26 cellular contexts compared by ENCODE assay signal in the genomic region with DNA sequence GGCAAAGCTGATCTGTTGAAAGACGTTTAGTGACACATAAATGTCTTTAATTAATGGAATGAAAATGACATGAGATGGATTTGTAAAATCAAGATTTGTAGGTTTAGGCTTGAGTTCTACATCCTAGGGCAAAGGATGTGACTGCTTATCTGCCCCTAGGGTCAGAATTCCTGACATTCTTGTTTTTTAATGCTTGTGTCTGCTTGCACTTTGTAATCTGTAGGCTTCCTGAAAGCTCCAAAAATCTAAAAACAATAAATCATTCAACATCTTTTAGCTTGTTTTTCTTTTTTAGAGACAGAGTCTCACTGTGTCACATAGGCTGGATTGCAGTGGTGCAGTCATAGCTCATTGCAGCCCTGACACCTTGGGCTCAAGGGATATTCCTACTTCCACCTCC.
"Had no signal": no experiment of that assay in that cellular context is flagged by ENCODE, and none has a peak within 500 bp of the region (broad histone marks: within the 10 kb centered on the region; RNA-seq: fewer than 3 reads in every experiment).

No MANE protein-coding gene starts in this region.

- H3K27me3 ChIP-seq: brain microvascular endothelial cell, heart right ventricle, left lung, right atrium auricular region, spleen, uterus had no signal

- H3K27ac ChIP-seq: brain microvascular endothelial cell, heart right ventricle, left lung, right atrium auricular region, spleen, thoracic aorta, uterus had no signal

- H3K27me3 Mint-ChIP-seq: activated CD4-positive, alpha-beta T cell treated with anti-CD3 and anti-CD28 coated beads, Interleukin-2, amount 10 ng/mL, durations not matched to agents 7 days and 5 days had no signal

- H3K4me3 Mint-ChIP-seq: activated CD4-positive, alpha-beta memory T cell treated with anti-CD3 and anti-CD28 coated beads, Interleukin-2, amount 10 ng/mL, durations not matched to agents 7 days and 5 days; activated CD4-positive, alpha-beta T cell treated with anti-CD3 and anti-CD28 coated beads, Interleukin-2, amount 10 ng/mL, durations not matched to agents 7 days and 5 days; activated T-cell treated with anti-CD3 and anti-CD28 coated beads, Interleukin-2, amount 50 U/mL, for 4 hours; activated T-helper 17 cell treated with anti-CD3 and anti-CD28 coated beads, Interleukin-2, amount 50 U/mL, for 72 hours; endodermal cell; mesothelial cell of epicardium; naive thymus-derived CD4-positive, alpha-beta T cell; type B pancreatic cell had no signal

- H3K9me3 Mint-ChIP-seq: activated CD4-positive, alpha-beta memory T cell treated with anti-CD3 and anti-CD28 coated beads, Interleukin-2, amount 10 ng/mL, durations not matched to agents 7 days and 5 days; activated CD4-positive, alpha-beta T cell treated with anti-CD3 and anti-CD28 coated beads, Interleukin-2, amount 10 ng/mL, durations not matched to agents 7 days and 5 days; activated T-cell treated with anti-CD3 and anti-CD28 coated beads, Interleukin-2, amount 50 U/mL, for 4 hours; activated T-helper 17 cell treated with anti-CD3 and anti-CD28 coated beads, Interleukin-2, amount 50 U/mL, for 72 hours; endodermal cell; mesothelial cell of epicardium; type B pancreatic cell had no signal

- H3K36me3 Mint-ChIP-seq: mesothelial cell of epicardium; naive thymus-derived CD4-positive, alpha-beta T cell; type B pancreatic cell had no signal

- H3K4me3 ChIP-seq: heart right ventricle, left lung, lung, right atrium auricular region, spleen, thoracic aorta, uterus had no signal

- ATAC-seq: activated T-cell treated with anti-CD3 and anti-CD28 coated beads, Interleukin-2, amount 50 U/mL, for 4 hours; activated T-helper 17 cell treated with anti-CD3 and anti-CD28 coated beads, Interleukin-2, amount 50 U/mL, for 72 hours; esophagus mucosa; heart right ventricle; left lung; naive thymus-derived CD4-positive, alpha-beta T cell had no signal

- H3K9me3 ChIP-seq: heart right ventricle, left lung, right atrium auricular region, spleen, thoracic aorta, uterus had no signal

- H3K36me3 ChIP-seq: brain microvascular endothelial cell, heart right ventricle, left lung, right atrium auricular region, spleen, thoracic aorta, uterus had no signal

- DNase-seq: activated CD4-positive, alpha-beta memory T cell treated with anti-CD3 and anti-CD28 coated beads, Interleukin-2, amount 10 ng/mL, durations not matched to agents 7 days and 5 days; activated CD4-positive, alpha-beta T cell treated with anti-CD3 and anti-CD28 coated beads for 1 hour; activated CD4-positive, alpha-beta T cell treated with anti-CD3 and anti-CD28 coated beads, Interleukin-2, amount 10 ng/mL, durations not matched to agents 7 days and 5 days; activated gamma-delta T cell treated with Interleukin-2 at 50 U/mL for 16 hours; activated naive CD4-positive, alpha-beta T cell treated with anti-CD3 and anti-CD28 coated beads, Interleukin-2, amount 50 U/mL, for 16 hours; activated T-cell treated with anti-CD3 and anti-CD28 coated beads, Interleukin-2, amount 50 U/mL, for 4 hours; amniotic stem cell; brain microvascular endothelial cell; caudate nucleus; endodermal cell; foreskin fibroblast; heart right ventricle; left lung; naive thymus-derived CD4-positive, alpha-beta T cell; spleen; stimulated activated CD4-positive, alpha-beta T cell treated with anti-CD3 and anti-CD28 coated beads, Interleukin-2, amount 100 ng/mL, for 48 hours; stimulated activated naive CD4-positive, alpha-beta T cell treated with Interleukin-2 at 50 U/mL for 16 hours; T-helper 2 cell; uterus had no signal

- H3K27ac Mint-ChIP-seq: activated CD4-positive, alpha-beta memory T cell treated with anti-CD3 and anti-CD28 coated beads, Interleukin-2, amount 10 ng/mL, durations not matched to agents 7 days and 5 days; activated CD4-positive, alpha-beta T cell treated with anti-CD3 and anti-CD28 coated beads, Interleukin-2, amount 10 ng/mL, durations not matched to agents 7 days and 5 days; activated T-helper 17 cell treated with anti-CD3 and anti-CD28 coated beads, Interleukin-2, amount 50 U/mL, for 72 hours; endodermal cell; mesothelial cell of epicardium; naive thymus-derived CD4-positive, alpha-beta T cell; type B pancreatic cell had no signal

- H3K4me1 ChIP-seq: left lung, spleen, uterus had no signal
